ENCODE assay signal across 21 cellular contexts in the genomic region with DNA sequence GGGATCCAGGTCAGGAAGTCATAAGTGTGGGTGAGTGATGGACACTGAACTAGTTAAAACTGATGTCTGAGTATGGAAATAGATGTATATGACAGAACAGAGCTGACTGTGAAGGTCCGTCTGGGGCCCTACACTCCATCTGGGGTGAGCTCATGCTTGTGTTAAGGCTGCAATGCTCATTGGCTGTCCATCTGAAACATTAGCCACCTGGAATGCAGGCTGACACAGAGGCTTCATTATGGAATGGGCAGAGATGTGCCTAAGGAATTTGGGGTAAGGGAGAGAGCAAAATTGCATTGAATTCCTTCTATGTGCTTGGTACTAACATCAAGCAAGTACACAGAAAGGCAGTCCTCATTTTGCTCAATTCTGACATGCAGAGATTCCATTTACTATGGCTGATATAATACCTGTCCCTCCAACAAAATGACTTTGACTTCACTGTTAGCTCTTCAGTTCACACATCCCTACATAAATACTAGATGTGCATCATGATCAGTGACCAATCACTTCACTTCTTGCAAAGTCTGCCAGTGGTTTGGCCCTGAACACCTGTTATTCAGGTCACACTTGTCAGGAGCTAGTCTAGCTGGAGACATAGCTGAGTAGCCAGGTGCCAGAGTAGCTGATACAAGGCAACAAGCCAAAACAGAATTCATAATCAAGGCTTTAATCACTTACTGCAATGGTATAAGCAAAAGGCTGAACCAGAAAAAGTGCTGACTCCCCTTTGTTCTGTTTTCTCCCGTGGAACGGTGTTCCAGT.
DNase-seq lines count a peak whose midpoint lies in the region; ATAC-seq, FAIRE-seq and TF ChIP-seq lines count a peak whose summit lies in the region.
"Had no signal": no experiment of that assay in that cellular context is flagged by ENCODE, and none has a peak within 500 bp of the region (broad histone marks: within the 10 kb centered on the region; RNA-seq: fewer than 3 reads in every experiment).

No MANE protein-coding gene starts in this region.

- H3K9ac ChIP-seq in H1 (replicated peaks in 1 of 4; ENCODE audit: extremely low read depth in 1 of 4, low read depth in 3 of 4, low read length in 3 of 4): no peak overlapping the region

- no peak overlapping the region for H3K27ac ChIP-seq in H1 (ENCODE audit: low read depth, low read length)
- H3K27ac ChIP-seq in effector memory CD4-positive, alpha-beta T cell (ENCODE audit: insufficient read depth, low read length, poor library complexity, severe bottlenecking): no peak overlapping the region
- H3K27ac ChIP-seq in PC-9: no peak overlapping the region

- H3K4me1 Mint-ChIP-seq in nephron progenitor cell (peaks cover 5% of the 10 kb centered on the region), HFFc6 (ENCODE audit: low read depth) (no peaks in the 10 kb centered on the region)
- H3K4me1 Mint-ChIP-seq: B cell had no signal

- no TSS peak for BruUV-seq in PC-9 (replicated peaks; lab: Mats Ljungman, UMichigan)

- no peak overlapping the region for H3K4me3 Mint-ChIP-seq in nephron progenitor cell
- H3K4me3 Mint-ChIP-seq in HFFc6: no peak overlapping the region
- H3K4me3 Mint-ChIP-seq: B cell had no signal

- no peak overlapping the region for H2AK5ac ChIP-seq in H1 (ENCODE audit: low read depth, low read length)

- intact Hi-C loops in PC-9 (cut with micrococcal nuclease; ENCODE audit: unreplicated experiment): no loop called here

- H4K91ac ChIP-seq in H1 (replicated peaks; ENCODE audit: insufficient read length, low read length): no peak overlapping the region

- H3K79me1 ChIP-seq in H1 (ENCODE audit: low read depth, low read length): no peaks in the 10 kb centered on the region

- no peaks in the 10 kb centered on the region for H3K27me3 ChIP-seq in H1 (replicated peaks in 1 of 4; ENCODE audit: control insufficient read depth in 3 of 4, extremely low read depth in 1 of 4, insufficient read depth in 3 of 4, low read length in 3 of 4)
- no peaks in the 10 kb centered on the region for H3K27me3 ChIP-seq in effector memory CD4-positive, alpha-beta T cell (replicated peaks; ENCODE audit: control insufficient read depth, insufficient read depth, low read length, poor library complexity, severe bottlenecking)
- no peaks in the 10 kb centered on the region for H3K27me3 ChIP-seq in PC-9 (ENCODE audit: insufficient read depth, low read depth)

- no peak overlapping the region for H4K5ac ChIP-seq in H1 (ENCODE audit: insufficient read length, low read depth, low read length)

- POLR2A ChIA-PET in H1 (lab: Charles Lee; ENCODE audit: partially characterized antibody) (no interaction called here), PC-9 (lab: Charles Lee; ENCODE audit: unreplicated experiment) (no interaction called here)

- H3K14ac ChIP-seq in H1 (ENCODE audit: insufficient read length): no peak overlapping the region

- H3K23me2 ChIP-seq in H1 (ENCODE audit: low read depth, low read length): no peaks in the 10 kb centered on the region

- no peak overlapping the region for H2BK120ac ChIP-seq in H1 (replicated peaks; ENCODE audit: low read depth, low read length)

- FAIRE-seq in H1 (lab: Jason Lieb, UNC): no peak
- FAIRE-seq: GM12892, GM18507 had no signal

- CTCF ChIA-PET in H1 (lab: Charles Lee; ENCODE audit: partially characterized antibody): interaction anchor here (1.1 to 1.6 kb wide), 3 partner anchors 8 to 146 kb away, joined by 3 to 4 read pairs (median 4); no protein-coding TSS in a partner anchor
- CTCF ChIA-PET in PC-9 (lab: Charles Lee): no interaction called here

- H3K4me2 ChIP-seq in H1 (ENCODE audit: insufficient read depth in 1 of 2, low read depth in 2 of 2, low read length in 2 of 2) (no peak overlapping the region), PC-9 (no peak overlapping the region)

- no peak for TF ChIP-seq CTCF in H1 (IDR thresholded peaks at IDR 0.05; ENCODE audit: control extremely low read depth in 1 of 3, insufficient read depth in 1 of 3, low read depth in 1 of 3, low read length in 3 of 3)
- no peak for TF ChIP-seq CTCF in nephron progenitor cell (IDR thresholded peaks at IDR 0.05)
- TF ChIP-seq CTCF in HFFc6 (IDR thresholded peaks at IDR 0.05): no peak
- TF ChIP-seq CTCF in PC-9 (conservative IDR thresholded peaks at IDR 0.05): no peak

- no peak for TF ChIP-seq EP300 in H1 (IDR thresholded peaks at IDR 0.05; ENCODE audit: borderline replicate concordance in 1 of 2, low read depth in 2 of 2, low read length in 2 of 2)

- H3K4me3 ChIP-seq in H1 (ENCODE audit: extremely low read depth in 1 of 4, insufficient read depth in 2 of 4, low read depth in 3 of 4, low read length in 4 of 4) (no peak overlapping the region), PC-9 (no peak overlapping the region)
- no peak overlapping the region for H3K4me3 ChIP-seq in effector memory CD4-positive, alpha-beta T cell (ENCODE audit: insufficient read depth, low read depth, low read length, poor library complexity, severe bottlenecking)
- H3K4me3 ChIP-seq: HAP-1 had no signal

- no peak overlapping the region for H2BK20ac ChIP-seq in H1 (ENCODE audit: low read length)

- H3K9me3 Mint-ChIP-seq in nephron progenitor cell (peaks cover 8% of the 10 kb centered on the region), HFFc6 (peaks cover 54% of the 10 kb centered on the region)

- H4K8ac ChIP-seq in H1 (ENCODE audit: extremely low read depth, insufficient read depth, low read length): no peak overlapping the region

- H3K9me2 ChIP-seq in PC-9 (ENCODE audit: insufficient read depth): no peaks in the 10 kb centered on the region

- H3K56ac ChIP-seq in H1 (replicated peaks; ENCODE audit: insufficient read length, low read depth, low read length): no peak overlapping the region

- no peaks in the 10 kb centered on the region for H3K36me3 Mint-ChIP-seq in nephron progenitor cell (ENCODE audit: low read depth)
- no peaks in the 10 kb centered on the region for H3K36me3 Mint-ChIP-seq in HFFc6 (ENCODE audit: low read depth)

- H2AFZ ChIP-seq in H1 (ENCODE audit: low read length) (peak overlapping the region; percentile 77), PC-9 (no peak overlapping the region)

- no peak overlapping the region for H3K18ac ChIP-seq in H1 (ENCODE audit: extremely low read depth, low read length)

- H3K23ac ChIP-seq in H1 (ENCODE audit: insufficient read length): no peak overlapping the region

- H2BK12ac ChIP-seq in H1 (ENCODE audit: low read depth, low read length): no peak overlapping the region

- peaks cover 3 to 13% of the 10 kb centered on the region in 2 experiments; a peak in 3 of 4 replicates for H3K9me3 ChIP-seq in H1 (ENCODE audit: insufficient read depth in 2 of 2, low read depth in 1 of 2, low read length in 1 of 2)
- H3K9me3 ChIP-seq in effector memory CD4-positive, alpha-beta T cell (ENCODE audit: control insufficient read depth, low read length): no peaks in the 10 kb centered on the region
- H3K9me3 ChIP-seq in PC-9 (ENCODE audit: insufficient read depth, low read depth): no peaks in the 10 kb centered on the region
- H3K9me3 ChIP-seq: HAP-1 had no signal

- H3K27ac Mint-ChIP-seq in nephron progenitor cell: no peak overlapping the region
- no peak overlapping the region for H3K27ac Mint-ChIP-seq in HFFc6
- H3K27ac Mint-ChIP-seq: B cell had no signal

- ATAC-seq in HG02870 (IDR thresholded peaks at IDR 0.05; ENCODE audit: unreplicated experiment): no peak
- ATAC-seq: Panc1, Right ventricle myocardium inferior had no signal

- 94% methylated on average over 3 of the region's 3 CpGs; no CpG with 5 or more reads in 1 of the 2 experiments for WGBS in H1 (ENCODE audit: extremely low coverage in 1 of 2, insufficient coverage in 1 of 2, insufficient read length in 1 of 2, insufficient replicate concordance in 2 of 2, low coverage in 1 of 2, low lambda C conversion rate in 2 of 2, missing lambda C conversion rate in 1 of 2), 2 experiments

- TF ChIP-seq RAD21 in H1 (IDR thresholded peaks at IDR 0.05 in 1 of 2, conservative IDR thresholded peaks at IDR 0.05 in 1 of 2; ENCODE audit: low read depth in 2 of 2, low read length in 2 of 2): no peak

- no peak for TF ChIP-seq POLR2A in H1 (IDR thresholded peaks at IDR 0.05; ENCODE audit: control extremely low read depth in 1 of 2, low read depth in 2 of 2, low read length in 2 of 2)

- H3K4ac ChIP-seq in H1 (replicated peaks; ENCODE audit: insufficient read length, low read depth, low read length): no peak overlapping the region

- DNase-seq in DMS53 (lab: John Stamatoyannopoulos, UW) (peak; percentile 40), NCI-H1105 treated with DMSO at 0.1 percent for 48 hours (lab: John Stamatoyannopoulos, UW) (peak; percentile 43), H1 (ENCODE audit: low read depth in 1 of 2, low spot score in 2 of 2) (no peak), nephron progenitor cell (peak; percentile 6), HFFc6 (no peak), PC-9 (no peak)
- DNase-seq in effector memory CD4-positive, alpha-beta T cell: no peak
- DNase-seq: KBM-7, NCI-H1417, NCI-H187, NCI-H2107, NCI-H226, NCI-H524 treated with DMSO at 0.1 percent for 48 hours, SW 1271 had no signal

- H3K27me3 Mint-ChIP-seq in nephron progenitor cell (ENCODE audit: low read depth, poor library complexity) (peaks cover 4% of the 10 kb centered on the region), HFFc6 (ENCODE audit: insufficient read depth) (no peaks in the 10 kb centered on the region)
- H3K27me3 Mint-ChIP-seq: B cell had no signal

- H3K36me3 ChIP-seq in H1 (ENCODE audit: control insufficient read depth in 2 of 4, insufficient read depth in 4 of 4, low read length in 3 of 4) (0 out of 8 replicates have a peak, but pooled peaks cover 0 to under 1% (median 0%) of the 10 kb centered on the region in 4 experiments), PC-9 (ENCODE audit: low read depth) (no peaks in the 10 kb centered on the region)
- no peaks in the 10 kb centered on the region for H3K36me3 ChIP-seq in effector memory CD4-positive, alpha-beta T cell (ENCODE audit: control insufficient read depth, insufficient read depth, low read length)
- H3K36me3 ChIP-seq: HAP-1 had no signal

- no peaks in the 10 kb centered on the region for H3K79me2 ChIP-seq in H1 (ENCODE audit: control insufficient read depth in 1 of 2, insufficient read depth in 2 of 2, low read length in 2 of 2)
- no peaks in the 10 kb centered on the region for H3K79me2 ChIP-seq in PC-9 (ENCODE audit: low read depth)

- H3K4me1 ChIP-seq in H1 (replicated peaks in 1 of 4; ENCODE audit: control insufficient read depth in 3 of 4, insufficient read depth in 4 of 4, low read length in 3 of 4): peaks cover 0 to 11% (median 4%) of the 10 kb centered on the region in 4 experiments; a peak in 2 of 7 replicates
- no peaks in the 10 kb centered on the region for H3K4me1 ChIP-seq in effector memory CD4-positive, alpha-beta T cell (ENCODE audit: control insufficient read depth, insufficient read depth, low read length, poor library complexity, severe bottlenecking)
- no peaks in the 10 kb centered on the region for H3K4me1 ChIP-seq in PC-9 (replicated peaks; ENCODE audit: insufficient read depth)
- H3K4me1 ChIP-seq: HAP-1 had no signal

- H2BK5ac ChIP-seq in H1 (ENCODE audit: low read depth, low read length): no peak overlapping the region

- no peaks in the 10 kb centered on the region for H4K20me1 ChIP-seq in H1 (replicated peaks in 1 of 2; ENCODE audit: control insufficient read depth in 1 of 2, insufficient read depth in 2 of 2, low read length in 2 of 2)
- H4K20me1 ChIP-seq in PC-9 (ENCODE audit: insufficient read depth): no peaks in the 10 kb centered on the region

- no peak overlapping the region for H2BK15ac ChIP-seq in H1 (ENCODE audit: low read length)

- H3F3A ChIP-seq in PC-9 (ENCODE audit: insufficient read depth, low read depth): no peaks in the 10 kb centered on the region

Comparison
In these comparisons a context has a peak if more than half of its experiments do, and no peak if none do; other contexts are left out.
1. DNase-seq: peak in DMS53 (single experiment), NCI-H1105 treated with DMSO at 0.1 percent for 48 hours (single experiment) and nephron progenitor cell (single experiment); none in H1 (0 of 2), HFFc6 (single experiment), effector memory CD4-positive, alpha-beta T cell (0 of 3) and PC-9 (0 of 2).